ENCODE assay signal across 8 cellular contexts in genomic region chr9:131590907-131591844, GRCh38. TPM values are rescaled to one million over a fixed set of nuclear protein-coding genes. Genes with fewer than 3 reads are reported as not detected.
DNase-seq lines count a peak whose midpoint lies in the region; ATAC-seq, FAIRE-seq and TF ChIP-seq lines count a peak whose summit lies in the region.

No MANE protein-coding gene starts in this region.

- peaks cover 11% of the 10 kb centered on the region for H3K36me3 ChIP-seq in breast epithelium
- H3K36me3 ChIP-seq in keratinocyte (ENCODE audit: control insufficient read depth in 2 of 2, extremely low read depth in 1 of 2, insufficient read depth in 2 of 2, low read length in 2 of 2) = peaks cover 17 to 22% of the 10 kb centered on the region in 2 experiments

- TF ChIP-seq CTCF in breast epithelium (IDR thresholded peaks at IDR 0.05) (peak; percentile 56 to 94 (median 88)), keratinocyte (optimal IDR thresholded peaks at IDR 0.05 in 1 of 3, IDR thresholded peaks at IDR 0.05 in 1 of 3, conservative IDR thresholded peaks at IDR 0.05 in 1 of 3; ENCODE audit: extremely low read depth in 1 of 3, insufficient read depth in 2 of 3, low read length in 3 of 3) (peak; percentile 70 to 95 (median 81))

- no peak overlapping the region for H3K27ac ChIP-seq in breast epithelium
- H3K27ac ChIP-seq in keratinocyte (ENCODE audit: control insufficient read depth, insufficient read depth, low read length) = no peak overlapping the region

- intact Hi-C loops in breast epithelium (cut with DNase I; ENCODE audit: low total_unique reads) = loop anchor here (5.0 kb wide), 1 partner anchor 151 kb away; the partner anchor contains the start of gene RAPGEF1

- H4K20me1 ChIP-seq in keratinocyte (ENCODE audit: control insufficient read depth, extremely low read depth, insufficient read depth, low read length) = no peaks in the 10 kb centered on the region

- peak; percentile 78 for FAIRE-seq in keratinocyte (lab: Jason Lieb, UNC)

- no peaks in the 10 kb centered on the region for H3K79me2 ChIP-seq in keratinocyte (ENCODE audit: control insufficient read depth, insufficient read depth, low read length)

- H3K9me3 ChIP-seq in breast epithelium (no peaks in the 10 kb centered on the region), keratinocyte (ENCODE audit: control insufficient read depth, low read depth, low read length) (no peaks in the 10 kb centered on the region)

- TF ChIP-seq POLR2A in breast epithelium (IDR thresholded peaks at IDR 0.05) = no peak

- H3K27me3 ChIP-seq in breast epithelium = no peaks in the 10 kb centered on the region
- no peaks in the 10 kb centered on the region for H3K27me3 ChIP-seq in keratinocyte (ENCODE audit: control insufficient read depth, extremely low read depth, insufficient read depth, low read length)

- H2AFZ ChIP-seq in keratinocyte (ENCODE audit: control insufficient read depth, low read length) = no peak overlapping the region

- ATAC-seq in GM21786 (IDR thresholded peaks at IDR 0.05; ENCODE audit: unreplicated experiment) = peak; percentile 55
- ATAC-seq in GM18519 (IDR thresholded peaks at IDR 0.05; ENCODE audit: low FRiP score, unreplicated experiment) = no peak

- H3K9ac ChIP-seq in keratinocyte (ENCODE audit: control insufficient read depth, extremely low read depth, insufficient read depth, low read length) = no peak overlapping the region

- H3K4me2 ChIP-seq in keratinocyte (ENCODE audit: control insufficient read depth, extremely low read depth, insufficient read depth, low read depth, low read length) = no peak overlapping the region

- H3K9me1 ChIP-seq in keratinocyte (ENCODE audit: control insufficient read depth, extremely low read depth, insufficient read depth, low read length) = no peaks in the 10 kb centered on the region

- no peak overlapping the region for H3K4me3 ChIP-seq in breast epithelium
- H3K4me3 ChIP-seq in keratinocyte (ENCODE audit: control insufficient read depth in 2 of 3, extremely low read depth in 1 of 3, insufficient read depth in 2 of 3, low read depth in 1 of 3, low read length in 3 of 3) = no peak overlapping the region

- DNase-seq in AG20443 (ENCODE audit: low spot score) = peak; percentile 91
- peak; percentile 87 for DNase-seq in NCI-H2196 (lab: John Stamatoyannopoulos, UW; ENCODE audit: unreplicated experiment)
- DNase-seq in activated CD4-positive, CD25-positive, alpha-beta regulatory T cell (lab: John Stamatoyannopoulos, UW) = peak; percentile 58 to 70 (median 64)
- peak; percentile 64 to 66 for DNase-seq in breast epithelium (ENCODE audit: low spot score in 2 of 2)
- peak; percentile 19 for DNase-seq in keratinocyte (ENCODE audit: low read depth, low spot score)
- DNase-seq in stimulated activated CD4-positive, alpha-beta T cell treated with anti-CD3 and anti-CD28 coated beads, Interleukin-1b, Interleukin-23, amount 100 ng/mL, for 4 hours (ENCODE audit: low read depth in 2 of 2) = peak; percentile 70 to 73

- no peaks in the 10 kb centered on the region for H3K4me1 ChIP-seq in breast epithelium
- H3K4me1 ChIP-seq in keratinocyte (ENCODE audit: control insufficient read depth, extremely low read depth, insufficient read depth, low read length) = no peaks in the 10 kb centered on the region

- dilution Hi-C loops in keratinocyte (cut with MboI; ENCODE audit: extremely low pct_ligation_motif_present, low sequenced_read_pairs) = no loop called here

RNA-seq across cellular contexts. Expression of gene PRRT1B, which starts 45.9 kb away (rescaled TPM):
- under 1 TPM in 1 of 3 donors, not detected in 2; 0.33 TPM for total RNA-seq in breast epithelium
- not detected in 3 replicates for polyA plus RNA-seq in keratinocyte
- not detected for polyA plus RNA-seq in keratinocyte (2011; ENCODE audit: low read depth)
- polyA plus RNA-seq in keratinocyte (2011; cell fraction: cytosol; rRNA removed) = not detected in 2 replicates
- not detected in 2 replicates for polyA plus RNA-seq in keratinocyte (2011; cell fraction: nucleus; rRNA removed)
- polyA plus RNA-seq in keratinocyte (2012; ENCODE audit: low replicate concordance) = not detected in 2 replicates
- polyA minus RNA-seq in keratinocyte = not detected in 3 replicates
- polyA minus RNA-seq in keratinocyte (2011; cell fraction: cytosol; rRNA and poly(A)+ RNA removed) = not detected
- polyA minus RNA-seq in keratinocyte (2011; cell fraction: nucleus; rRNA and poly(A)+ RNA removed) = not detected in 2 replicates

Comparison
In these comparisons a context has a peak if more than half of its experiments do, and no peak if none do; other contexts are left out.
1. DNase-seq: peak in every context shown above with its lines; median percentile 91 in AG20443; 87 in NCI-H2196; 72 in stimulated activated CD4-positive, alpha-beta T cell treated with anti-CD3 and anti-CD28 coated beads, Interleukin-1b, Interleukin-23, amount 100 ng/mL, for 4 hours; 65 in breast epithelium; 64 in activated CD4-positive, CD25-positive, alpha-beta regulatory T cell; 19 in keratinocyte.